ENCODE assay signal across 14 cellular contexts in the genomic region with DNA sequence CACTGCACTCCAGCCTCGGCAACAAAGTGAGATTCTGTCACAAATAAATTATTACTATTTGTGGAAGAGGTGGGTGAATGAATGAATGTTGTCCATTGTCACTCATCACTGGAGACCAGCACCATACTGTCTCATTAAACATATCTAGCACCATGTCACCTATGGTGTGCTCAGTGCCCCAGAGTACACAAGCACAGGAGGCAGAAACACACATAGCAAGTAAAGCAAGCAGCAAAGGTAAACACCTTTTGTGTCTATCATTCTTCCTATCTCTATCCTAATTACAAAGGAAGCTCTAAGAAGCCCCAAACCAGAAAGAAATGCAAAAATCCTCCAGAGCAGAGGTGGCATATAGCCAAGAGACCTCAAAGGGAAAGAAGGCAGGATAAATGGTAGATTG.
"Had no signal": no experiment of that assay in that cellular context is flagged by ENCODE, and none has a peak within 500 bp of the region (broad histone marks: within the 10 kb centered on the region; RNA-seq: fewer than 3 reads in every experiment).

No MANE protein-coding gene starts in this region.

- H3K27ac ChIP-seq: ovary had no signal

- H3K4me3 Mint-ChIP-seq: activated B cell treated with CpG ODN at 0.5 μM for 24 hours, naive B cell had no signal

- H3K36me3 ChIP-seq: ovary had no signal

- FAIRE-seq: keratinocyte, TTC549 had no signal

- H3K9me3 Mint-ChIP-seq: activated B cell treated with CpG ODN at 0.5 μM for 24 hours, naive B cell had no signal

- H3K27me3 ChIP-seq: ovary had no signal

- H3K4me3 ChIP-seq: ovary had no signal

- DNase-seq: activated B cell treated with CpG ODN at 0.5 μM for 24 hours; activated CD4-positive, alpha-beta T cell treated with anti-CD3 and anti-CD28 coated beads for 48 hours; activated CD8-positive, alpha-beta memory T cell treated with anti-CD3 and anti-CD28 coated beads, Interleukin-2, amount 50 U/mL, for 48 hours; activated effector memory CD4-positive, alpha-beta T cell treated with Interleukin-2 at 50 U/mL for 16 hours; activated naive CD4-positive, alpha-beta T cell treated with anti-CD3 and anti-CD28 coated beads, Interleukin-2, amount 50 U/mL, for 16 hours; amniotic stem cell; mammary epithelial cell; naive B cell; ovary; stimulated activated CD4-positive, alpha-beta T cell treated with anti-CD3 and anti-CD28 coated beads, Interleukin-1b, Interleukin-23, amount 100 ng/mL, for 48 hours had no signal

- H3K9me3 ChIP-seq: ovary had no signal

- H3K27me3 Mint-ChIP-seq: activated B cell treated with CpG ODN at 0.5 μM for 24 hours, naive B cell had no signal

- ATAC-seq: esophagus mucosa, left lobe of liver had no signal
